ENCODE assay signal across 9 cellular contexts in the genomic region with DNA sequence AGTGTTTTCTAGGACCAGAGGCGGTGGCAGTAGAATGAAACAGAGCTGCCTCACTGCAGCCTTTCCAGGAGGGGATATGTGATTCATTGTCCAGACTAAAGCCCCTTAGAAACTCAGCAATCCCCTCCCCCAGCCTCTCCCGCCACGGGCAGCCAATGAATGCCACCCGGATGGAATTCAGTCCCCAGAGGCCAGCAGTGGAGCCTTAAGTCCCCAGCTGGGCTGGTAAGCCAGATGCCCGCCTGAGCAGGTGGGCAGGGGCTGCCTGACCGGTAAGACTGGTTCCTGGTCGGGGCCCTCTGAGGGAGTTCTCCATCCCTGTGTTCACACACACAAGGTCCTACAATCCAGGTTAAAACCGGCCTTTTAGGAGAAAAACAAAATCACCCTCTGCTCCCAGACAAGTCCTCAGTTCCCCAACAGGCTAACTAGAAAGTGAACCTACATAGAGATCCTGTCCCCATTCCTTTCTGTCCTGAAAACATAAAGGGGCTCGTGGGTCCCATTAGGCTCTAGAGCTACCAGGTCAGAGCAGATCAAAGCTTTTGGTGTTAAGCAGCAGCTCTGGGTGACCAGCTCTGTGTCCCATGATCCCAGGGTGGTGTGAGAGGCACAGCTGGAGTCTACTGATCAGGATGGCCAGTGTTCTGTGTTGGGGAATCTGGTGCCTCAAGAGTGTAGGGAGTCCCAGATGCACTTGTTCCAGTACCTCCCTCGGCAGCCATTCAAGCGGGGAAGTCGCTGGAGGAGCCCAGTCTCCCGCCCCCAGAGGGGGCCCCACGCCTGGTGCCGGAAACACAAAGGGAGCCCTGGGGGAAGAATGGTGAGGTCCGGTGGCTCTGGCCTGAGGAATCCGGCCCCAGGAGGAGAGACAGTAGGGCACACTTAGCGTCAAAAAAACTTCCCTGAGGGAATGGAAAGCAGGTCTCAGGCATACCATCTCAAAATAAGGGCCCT. TPM values are rescaled to one million over a fixed set of nuclear protein-coding genes. Genes with fewer than 3 reads are reported as not detected.
DNase-seq lines count a peak whose midpoint lies in the region; ATAC-seq, FAIRE-seq and TF ChIP-seq lines count a peak whose summit lies in the region.
"Had no signal": no experiment of that assay in that cellular context is flagged by ENCODE, and none has a peak within 500 bp of the region (broad histone marks: within the 10 kb centered on the region; RNA-seq: fewer than 3 reads in every experiment).

No MANE protein-coding gene starts in this region.

- H3K36me3 ChIP-seq in NT2/D1 (ENCODE audit: insufficient read depth, insufficient read length, low read length) = peaks cover 68% of the 10 kb centered on the region
- peaks cover 7 to 37% of the 10 kb centered on the region in 2 experiments for H3K36me3 ChIP-seq in HepG2 (replicated peaks in 1 of 2; ENCODE audit: control insufficient read depth in 1 of 2, insufficient read depth in 2 of 2, low read length in 2 of 2)

- H3K27ac Mint-ChIP-seq in stimulated activated naive CD8-positive, alpha-beta T cell treated with anti-CD3 and anti-CD28 coated beads, Interleukin-15, amount 100 ng/mL, for 72 hours = peak overlapping the region; percentile 82 to 98

- DNase-seq in A549 (ENCODE audit: low read depth in 1 of 2, low spot score in 1 of 2) = no peak
- peak; percentile 56 for DNase-seq in GM13976 (ENCODE audit: low spot score)
- DNase-seq in NT2/D1 (ENCODE audit: low read depth, low spot score) = no peak
- peak; percentile 53 to 89 for DNase-seq in T47D (ENCODE audit: low read depth in 1 of 2, low spot score in 1 of 2)
- DNase-seq in HepG2 (ENCODE audit: low spot score) = no peak
- peak in 1 of 2 donors; percentile 34 for DNase-seq in stimulated activated naive CD8-positive, alpha-beta T cell treated with anti-CD3 and anti-CD28 coated beads, Interleukin-15, amount 100 ng/mL, for 72 hours
- DNase-seq in SHP77 (lab: John Stamatoyannopoulos, UW) = no peak

- in situ Hi-C loops in GM13976 (cut with MboI; ENCODE audit: low sequenced_read_pairs, unreplicated experiment) = no loop called here
- in situ Hi-C loops in T47D (cut with HindIII; ENCODE audit: low pct_unique_long_range_greater_than_20kb, low sequenced_read_pairs) = no loop called here
- in situ Hi-C loops in HepG2 (cut with HindIII; ENCODE audit: extremely low pct_ligation_motif_present, low pct_unique_long_range_greater_than_20kb) = no loop called here

- TF ChIP-seq POLR2A in A549 (IDR thresholded peaks at IDR 0.05; ENCODE audit: low read length) (no peak), HepG2 (IDR thresholded peaks at IDR 0.05; ENCODE audit: insufficient read depth in 1 of 2, low read depth in 2 of 2, low read length in 2 of 2) (peak; percentile 16 to 20; a peak in 2 of 4 replicates)

- H3K4me3 Mint-ChIP-seq in stimulated activated naive CD8-positive, alpha-beta T cell treated with anti-CD3 and anti-CD28 coated beads, Interleukin-15, amount 100 ng/mL, for 72 hours = peak overlapping the region; percentile 83 to 98

- intact Hi-C loops in HepG2 (cut with micrococcal nuclease; ENCODE audit: unreplicated experiment) = no loop called here

- H3K27me3 ChIP-seq in NT2/D1 (ENCODE audit: insufficient read depth, insufficient read length) (no peaks in the 10 kb centered on the region), HepG2 (ENCODE audit: control insufficient read depth in 1 of 2, insufficient read depth in 2 of 2, low read length in 2 of 2) (no peaks in the 10 kb centered on the region; a peak in 1 of 5 replicates)

- no peak overlapping the region for H2AFZ ChIP-seq in HepG2 (ENCODE audit: low read length)

- peak overlapping the region; percentile 28; the same call in 2 of the 3 replicates for H3K4me3 ChIP-seq in A549
- H3K4me3 ChIP-seq in NT2/D1 (ENCODE audit: insufficient read length, low read depth) = peak overlapping the region; percentile 27
- H3K4me3 ChIP-seq in HepG2 (replicated peaks in 1 of 3; ENCODE audit: insufficient read depth in 1 of 3, low read depth in 2 of 3, low read length in 3 of 3) = peak overlapping the region; percentile 64 to 91 (median 85)

- H3K9ac ChIP-seq in NT2/D1 (ENCODE audit: insufficient read length, low read depth) (peak overlapping the region; percentile 73), HepG2 (ENCODE audit: insufficient read depth, low read depth, low read length) (peak overlapping the region; percentile 73)

- H4K20me1 ChIP-seq in HepG2 (ENCODE audit: insufficient read depth, low read length) = peaks cover 64% of the 10 kb centered on the region

- H3K27ac ChIP-seq in A549 = peak overlapping the region in 1 of 2 experiments; percentile 12; a peak in 1 of 6 replicates
- peak overlapping the region; percentile 75 for H3K27ac ChIP-seq in HepG2 (ENCODE audit: extremely low read length, insufficient read depth, low read length)

- peaks cover 74% of the 10 kb centered on the region for H3K4me1 Mint-ChIP-seq in stimulated activated naive CD8-positive, alpha-beta T cell treated with anti-CD3 and anti-CD28 coated beads, Interleukin-15, amount 100 ng/mL, for 72 hours

- peaks cover 68% of the 10 kb centered on the region for H3K79me2 ChIP-seq in HepG2 (ENCODE audit: insufficient read depth, low read length)

- no peak for TF ChIP-seq RAD21 in A549 (conservative IDR thresholded peaks at IDR 0.05 in 1 of 2, IDR thresholded peaks at IDR 0.05 in 1 of 2)
- no peak for TF ChIP-seq RAD21 in HepG2 (CRISPR knock-in tag; IDR thresholded peaks at IDR 0.05)

- FAIRE-seq in A549 (lab: Jason Lieb, UNC) (no peak), HepG2 (lab: Jason Lieb, UNC) (no peak)
- FAIRE-seq: islet of Langerhans had no signal

- CTCF ChIA-PET in A549 (lab: Yijun Ruan, JAX) (interaction anchor here (1.6 to 2.0 kb wide), 2 partner anchors 16 to 30 kb away, joined by 5 to 6 read pairs; no protein-coding TSS in a partner anchor), HepG2 (lab: Yijun Ruan, JAX; ENCODE audit: low intra/inter-chr PET ratio, low total read pairs) (no interaction called here)

- no peak for TF ChIP-seq CTCF in A549 (IDR thresholded peaks at IDR 0.05)
- no peak for TF ChIP-seq CTCF in GM13976 (IDR thresholded peaks at IDR 0.05; ENCODE audit: borderline replicate concordance, control extremely low read depth, extremely low read depth, insufficient read depth, missing control alignments)
- TF ChIP-seq CTCF in HepG2 (CRISPR knock-in tag; IDR thresholded peaks at IDR 0.05) = 0 out of 2 replicates have a peak, but pooled peaks have one; percentile 13

- no peak for TF ChIP-seq EP300 in A549 (IDR thresholded peaks at IDR 0.05)
- no peak for TF ChIP-seq EP300 in HepG2 (IDR thresholded peaks at IDR 0.05; ENCODE audit: low read depth in 2 of 2, low read length in 2 of 2)
- no peak for TF ChIP-seq EP300 in HepG2 (CRISPR knock-in tag; IDR thresholded peaks at IDR 0.05; ENCODE audit: borderline replicate concordance)

- POLR2A ChIA-PET in A549 (lab: Yijun Ruan, JAX) (no interaction called here), HepG2 (lab: Yijun Ruan, JAX) (interaction anchor here (0.9 kb wide), 1 partner anchor 56 kb away, joined by 3 read pairs; the partner anchor contains the start of gene DRG1)

- 55% methylated on average over 10 of the region's 18 CpGs for WGBS in A549 (ENCODE audit: missing lambda C conversion rate)
- 18% methylated on average over 12 of the region's 18 CpGs for WGBS in HepG2 (ENCODE audit: low lambda C conversion rate)

- H3K27me3 Mint-ChIP-seq in stimulated activated naive CD8-positive, alpha-beta T cell treated with anti-CD3 and anti-CD28 coated beads, Interleukin-15, amount 100 ng/mL, for 72 hours = no peaks in the 10 kb centered on the region

- ATAC-seq in A549 (no peak), HepG2 (no peak), HG02763 (IDR thresholded peaks at IDR 0.05; ENCODE audit: unreplicated experiment) (no peak)
- no peak for ATAC-seq in stimulated activated naive CD8-positive, alpha-beta T cell treated with anti-CD3 and anti-CD28 coated beads, Interleukin-15, amount 100 ng/mL, for 72 hours

- H3K9me3 Mint-ChIP-seq in stimulated activated naive CD8-positive, alpha-beta T cell treated with anti-CD3 and anti-CD28 coated beads, Interleukin-15, amount 100 ng/mL, for 72 hours = no peaks in the 10 kb centered on the region

- H3K4me2 ChIP-seq in A549 (peak overlapping the region; percentile 89), HepG2 (ENCODE audit: low read depth, low read length) (peak overlapping the region; percentile 97)

- H3K9me3 ChIP-seq in A549 (no peaks in the 10 kb centered on the region), NT2/D1 (ENCODE audit: insufficient read depth, low read length) (no peaks in the 10 kb centered on the region), HepG2 (ENCODE audit: low read length) (no peaks in the 10 kb centered on the region)

- no TSS peak for BruUV-seq in HepG2 (replicated peaks; lab: Mats Ljungman, UMichigan)

- H3K4me1 ChIP-seq in A549 (peaks cover 29% of the 10 kb centered on the region), NT2/D1 (ENCODE audit: insufficient read depth, insufficient read length) (peaks cover 24% of the 10 kb centered on the region), HepG2 (ENCODE audit: insufficient read depth, low read length) (peaks cover 78% of the 10 kb centered on the region)

RNA-seq across cellular contexts. Expression of gene PATZ1, which starts 2.6 kb away (rescaled TPM):
- polyA plus RNA-seq in A549 (2011; rRNA removed) (16.4 and 18.6 TPM in 2 replicates), A549 (2017; fragmentation: RNase III; extraction: RNeasy Plus Mini Kit Qiagen cat#74134 plus additional on column Dnase treatment) (15.4 to 19.3 TPM (median 18.2 TPM) in 3 replicates), HepG2 (2011; rRNA removed) (24.9 and 26.6 TPM in 2 replicates)
- polyA plus RNA-seq in A549 (2012; cell fraction: cytosol; rRNA removed) = 14.0 and 19.8 TPM in 2 replicates
- 34.1 and 37.2 TPM in 2 replicates for polyA plus RNA-seq in A549 (2012; cell fraction: nucleus; rRNA removed)
- polyA minus RNA-seq in A549 (2011; rRNA and poly(A)+ RNA removed) = 39.3 and 43.8 TPM in 2 replicates
- 30.4 and 30.5 TPM in 2 replicates for total RNA-seq in HepG2 (2016; rRNA removed; fragmentation: Illumina TruSeq; extraction: Trizol)
- total RNA-seq in HepG2 (2016; cell fraction: cytosol; rRNA removed; fragmentation: Illumina TruSeq; extraction: Trizol; ENCODE audit: low read depth) = 6.2 and 6.9 TPM in 2 replicates
- total RNA-seq in HepG2 (2016; cell fraction: insoluble cytoplasmic fraction; rRNA removed; fragmentation: Illumina TruSeq; extraction: Trizol) = 28.0 and 31.0 TPM in 2 replicates
- total RNA-seq in HepG2 (2016; cell fraction: membrane; rRNA removed; fragmentation: Illumina TruSeq; extraction: Trizol) = 20.4 and 21.7 TPM in 2 replicates
- 32.1 and 34.3 TPM in 2 replicates for total RNA-seq in HepG2 (2016; cell fraction: nucleus; rRNA removed; fragmentation: Illumina TruSeq; extraction: Trizol)
- polyA plus RNA-seq in HepG2 (2011; cell fraction: cytosol; rRNA removed) = 16.9 and 18.6 TPM in 2 replicates
- 45.4 and 58.3 TPM in 2 replicates for polyA plus RNA-seq in HepG2 (2011; cell fraction: nucleus; rRNA removed)
- 25.7 and 29.3 TPM in 2 replicates for polyA plus RNA-seq in HepG2 (2012)
- polyA plus RNA-seq in HepG2 (2016; cell fraction: cytosol; fragmentation: Illumina TruSeq; extraction: Trizol; ENCODE audit: low read depth) = 3.1 and 3.4 TPM in 2 replicates
- polyA plus RNA-seq in HepG2 (2016; cell fraction: insoluble cytoplasmic fraction; fragmentation: Illumina TruSeq; extraction: Trizol; ENCODE audit: low read depth) = 32.9 and 37.5 TPM in 2 replicates
- 11.6 and 11.7 TPM in 2 replicates for polyA plus RNA-seq in HepG2 (2016; cell fraction: membrane; fragmentation: Illumina TruSeq; extraction: Trizol; ENCODE audit: low read depth)
- 45.6 and 49.3 TPM in 2 replicates for polyA plus RNA-seq in HepG2 (2016; cell fraction: nucleus; fragmentation: Illumina TruSeq; extraction: Trizol; ENCODE audit: insufficient read depth, low read depth)
- polyA minus RNA-seq in HepG2 (2011; rRNA and poly(A)+ RNA removed; ENCODE audit: low replicate concordance) = 47.7 and 108 TPM in 2 replicates
- polyA minus RNA-seq in HepG2 (2011; cell fraction: cytosol; rRNA and poly(A)+ RNA removed) = 27.9 and 30.8 TPM in 2 replicates
- 54.1 and 54.8 TPM in 2 replicates for polyA minus RNA-seq in HepG2 (2011; cell fraction: nucleus; rRNA and poly(A)+ RNA removed)

RNA-seq across cellular contexts. Expression of gene PIK3IP1, which starts 51.2 kb away (rescaled TPM):
- polyA plus RNA-seq in A549 (2011; rRNA removed) = 1.4 and 1.6 TPM in 2 replicates
- polyA plus RNA-seq in A549 (2012; cell fraction: cytosol; rRNA removed) = 0.45 and 0.49 TPM in 2 replicates
- polyA plus RNA-seq in A549 (2012; cell fraction: nucleus; rRNA removed) = 1.0 and 1.3 TPM in 2 replicates
- 0.90 to 1.1 TPM (median 0.93 TPM) in 3 replicates for polyA plus RNA-seq in A549 (2017; fragmentation: RNase III; extraction: RNeasy Plus Mini Kit Qiagen cat#74134 plus additional on column Dnase treatment)
- 1.1 and 1.4 TPM in 2 replicates for polyA minus RNA-seq in A549 (2011; rRNA and poly(A)+ RNA removed)
- total RNA-seq in HepG2 (2016; rRNA removed; fragmentation: Illumina TruSeq; extraction: Trizol) = 0.44 and 1.3 TPM in 2 replicates
- total RNA-seq in HepG2 (2016; cell fraction: cytosol; rRNA removed; fragmentation: Illumina TruSeq; extraction: Trizol; ENCODE audit: low read depth) = 0.26 and 0.30 TPM in 2 replicates
- total RNA-seq in HepG2 (2016; cell fraction: insoluble cytoplasmic fraction; rRNA removed; fragmentation: Illumina TruSeq; extraction: Trizol) = 0.49 and 1.3 TPM in 2 replicates
- 0.34 and 0.41 TPM in 2 replicates for total RNA-seq in HepG2 (2016; cell fraction: membrane; rRNA removed; fragmentation: Illumina TruSeq; extraction: Trizol)
- 1.5 and 2.0 TPM in 2 replicates for total RNA-seq in HepG2 (2016; cell fraction: nucleus; rRNA removed; fragmentation: Illumina TruSeq; extraction: Trizol)
- 2.5 and 5.3 TPM in 2 replicates for polyA plus RNA-seq in HepG2 (2011; rRNA removed)
- 2.4 and 5.0 TPM in 2 replicates for polyA plus RNA-seq in HepG2 (2011; cell fraction: cytosol; rRNA removed)
- 2.3 and 4.8 TPM in 2 replicates for polyA plus RNA-seq in HepG2 (2011; cell fraction: nucleus; rRNA removed)
- polyA plus RNA-seq in HepG2 (2012) = 4.8 and 7.6 TPM in 2 replicates
- polyA plus RNA-seq in HepG2 (2016; cell fraction: cytosol; fragmentation: Illumina TruSeq; extraction: Trizol; ENCODE audit: low read depth) = 0.06 and 0.11 TPM in 2 replicates
- polyA plus RNA-seq in HepG2 (2016; cell fraction: insoluble cytoplasmic fraction; fragmentation: Illumina TruSeq; extraction: Trizol; ENCODE audit: low read depth) = 0.21 and 0.38 TPM in 2 replicates
- polyA plus RNA-seq in HepG2 (2016; cell fraction: membrane; fragmentation: Illumina TruSeq; extraction: Trizol; ENCODE audit: low read depth) = 0.10 and 0.14 TPM in 2 replicates
- polyA plus RNA-seq in HepG2 (2016; cell fraction: nucleus; fragmentation: Illumina TruSeq; extraction: Trizol; ENCODE audit: insufficient read depth, low read depth) = 1.7 and 2.4 TPM in 2 replicates
- polyA minus RNA-seq in HepG2 (2011; rRNA and poly(A)+ RNA removed; ENCODE audit: low replicate concordance) = 2.1 and 3.8 TPM in 2 replicates
- 2.0 and 4.0 TPM in 2 replicates for polyA minus RNA-seq in HepG2 (2011; cell fraction: cytosol; rRNA and poly(A)+ RNA removed)
- polyA minus RNA-seq in HepG2 (2011; cell fraction: nucleus; rRNA and poly(A)+ RNA removed) = 2.1 and 4.0 TPM in 2 replicates

RNA-seq across cellular contexts. Expression of gene DRG1, which starts 55.9 kb away (rescaled TPM):
- 76.1 and 77.5 TPM in 2 replicates for polyA plus RNA-seq in A549 (2011; rRNA removed)
- 38.4 and 40.1 TPM in 2 replicates for polyA plus RNA-seq in A549 (2012; cell fraction: cytosol; rRNA removed)
- polyA plus RNA-seq in A549 (2012; cell fraction: nucleus; rRNA removed) = 15.7 and 22.3 TPM in 2 replicates
- polyA plus RNA-seq in A549 (2017; fragmentation: RNase III; extraction: RNeasy Plus Mini Kit Qiagen cat#74134 plus additional on column Dnase treatment) = 87.9 to 90.4 TPM (median 89.7 TPM) in 3 replicates
- polyA minus RNA-seq in A549 (2011; rRNA and poly(A)+ RNA removed) = 30.1 and 47.2 TPM in 2 replicates
- total RNA-seq in HepG2 (2016; rRNA removed; fragmentation: Illumina TruSeq; extraction: Trizol) = 94.8 and 98.8 TPM in 2 replicates
- total RNA-seq in HepG2 (2016; cell fraction: cytosol; rRNA removed; fragmentation: Illumina TruSeq; extraction: Trizol; ENCODE audit: low read depth) = 58.6 and 75.0 TPM in 2 replicates
- total RNA-seq in HepG2 (2016; cell fraction: insoluble cytoplasmic fraction; rRNA removed; fragmentation: Illumina TruSeq; extraction: Trizol) = 87.5 and 109 TPM in 2 replicates
- total RNA-seq in HepG2 (2016; cell fraction: membrane; rRNA removed; fragmentation: Illumina TruSeq; extraction: Trizol) = 55.1 and 58.3 TPM in 2 replicates
- total RNA-seq in HepG2 (2016; cell fraction: nucleus; rRNA removed; fragmentation: Illumina TruSeq; extraction: Trizol) = 52.6 and 55.8 TPM in 2 replicates
- 39.1 and 59.0 TPM in 2 replicates for polyA plus RNA-seq in HepG2 (2011; rRNA removed)
- 41.9 and 50.0 TPM in 2 replicates for polyA plus RNA-seq in HepG2 (2011; cell fraction: cytosol; rRNA removed)
- 16.2 and 19.6 TPM in 2 replicates for polyA plus RNA-seq in HepG2 (2011; cell fraction: nucleus; rRNA removed)
- 50.6 and 61.7 TPM in 2 replicates for polyA plus RNA-seq in HepG2 (2012)
- 44.0 and 51.8 TPM in 2 replicates for polyA plus RNA-seq in HepG2 (2016; cell fraction: cytosol; fragmentation: Illumina TruSeq; extraction: Trizol; ENCODE audit: low read depth)
- 98.2 and 115 TPM in 2 replicates for polyA plus RNA-seq in HepG2 (2016; cell fraction: insoluble cytoplasmic fraction; fragmentation: Illumina TruSeq; extraction: Trizol; ENCODE audit: low read depth)
- 42.6 and 42.8 TPM in 2 replicates for polyA plus RNA-seq in HepG2 (2016; cell fraction: membrane; fragmentation: Illumina TruSeq; extraction: Trizol; ENCODE audit: low read depth)
- polyA plus RNA-seq in HepG2 (2016; cell fraction: nucleus; fragmentation: Illumina TruSeq; extraction: Trizol; ENCODE audit: insufficient read depth, low read depth) = 76.3 and 79.7 TPM in 2 replicates
- polyA minus RNA-seq in HepG2 (2011; rRNA and poly(A)+ RNA removed; ENCODE audit: low replicate concordance) = 28.2 and 51.0 TPM in 2 replicates
- 38.0 and 41.7 TPM in 2 replicates for polyA minus RNA-seq in HepG2 (2011; cell fraction: cytosol; rRNA and poly(A)+ RNA removed)
- 37.7 and 41.8 TPM in 2 replicates for polyA minus RNA-seq in HepG2 (2011; cell fraction: nucleus; rRNA and poly(A)+ RNA removed)

Comparison
In these comparisons a context has a peak if more than half of its experiments do, and no peak if none do; other contexts are left out.
1. DNase-seq: peak in GM13976 (single experiment) and T47D (2 of 2); none in A549 (0 of 2), NT2/D1 (single experiment), HepG2 (single experiment) and SHP77 (0 of 2).
2. H3K4me3 ChIP-seq: peak in every context shown above with its lines; median percentile 85 in HepG2; 28 in A549; 27 in NT2/D1.
3. Of the 38 proteins assayed by ChIP-seq in both HepG2 and A549: peak only in HepG2: CTCF, MAZ and POLR2A; only in A549: none; in both: none; in neither: 35.